Comparison of ENCODE assay signal across 8 cellular contexts in genomic region chr12:51593539-51593938, GRCh38. TPM values are rescaled to one million over a fixed set of nuclear protein-coding genes. Genes with fewer than 3 reads are reported as not detected.
DNase-seq lines count a peak whose midpoint lies in the region; ATAC-seq and TF ChIP-seq lines count a peak whose summit lies in the region.

No MANE protein-coding gene starts in this region.

- TF ChIP-seq CTCF in HEK293 (tag by site-specific recombination; IDR thresholded peaks at IDR 0.05) (no peak), tibial artery (IDR thresholded peaks at IDR 0.05) (no peak)

- H3K27ac ChIP-seq in HEK293 (ENCODE audit: extremely low read depth, low read depth, low read length), result no peak overlapping the region
- no peak overlapping the region for H3K27ac ChIP-seq in tibial artery

- ATAC-seq in GM18498 (IDR thresholded peaks at IDR 0.05; ENCODE audit: unreplicated experiment), result no peak

- no peaks in the 10 kb centered on the region for H3K36me3 ChIP-seq in HEK293 (ENCODE audit: control insufficient read depth in 2 of 2, insufficient read depth in 1 of 2, low read length in 2 of 2)
- H3K36me3 ChIP-seq in tibial artery, result no peaks in the 10 kb centered on the region

- DNase-seq in A172 (ENCODE audit: low spot score) (peak; percentile 40), iPS-NIHi11 (ENCODE audit: low spot score) (peak; percentile 54), tibial artery (no peak), DMS114 treated with DMSO at 0.1 percent for 48 hours (lab: John Stamatoyannopoulos, UW; ENCODE audit: unreplicated experiment) (no peak)
- peak; percentile 7 to 9 for DNase-seq in activated CD4-positive, alpha-beta T cell treated with anti-CD3 and anti-CD28 coated beads, Interleukin-2, amount 50 U/mL, for 4 hours
- DNase-seq in activated CD4-positive, CD25-positive, alpha-beta regulatory T cell (lab: John Stamatoyannopoulos, UW), result no peak

- H3K4me3 ChIP-seq in HEK293 (ENCODE audit: low read depth, low read length) (no peak overlapping the region), tibial artery (no peak overlapping the region)

- intact Hi-C loops in tibial artery (cut with DNase I; ENCODE audit: low total_unique reads), result no loop called here

- POLR2A ChIA-PET in HEK293 (lab: Yijun Ruan, JAX), result no interaction called here

- CTCF ChIA-PET in HEK293 (lab: Yijun Ruan, JAX), result interaction anchor here (0.6 to 1.4 kb wide), 5 partner anchors 27 to 282 kb away, joined by 3 to 4 read pairs (median 4); no protein-coding TSS in a partner anchor

- H3K4me1 ChIP-seq in HEK293 (ENCODE audit: control insufficient read depth, insufficient read depth, low read length) (no peaks in the 10 kb centered on the region), tibial artery (peaks cover 0 to 14% (median 12%) of the 10 kb centered on the region in 4 donors)

- peaks cover 0 to 47% of the 10 kb centered on the region in 2 donors for H3K27me3 ChIP-seq in tibial artery

- H3K9me3 ChIP-seq in HEK293 (ENCODE audit: control insufficient read depth, insufficient read depth, low read depth, low read length) (no peaks in the 10 kb centered on the region), tibial artery (no peaks in the 10 kb centered on the region)

TF ChIP-seq in HEK293, 187 proteins besides CTCF, POLR2A, EP300 and RAD21:
- TF ChIP-seq, protein P1, sequence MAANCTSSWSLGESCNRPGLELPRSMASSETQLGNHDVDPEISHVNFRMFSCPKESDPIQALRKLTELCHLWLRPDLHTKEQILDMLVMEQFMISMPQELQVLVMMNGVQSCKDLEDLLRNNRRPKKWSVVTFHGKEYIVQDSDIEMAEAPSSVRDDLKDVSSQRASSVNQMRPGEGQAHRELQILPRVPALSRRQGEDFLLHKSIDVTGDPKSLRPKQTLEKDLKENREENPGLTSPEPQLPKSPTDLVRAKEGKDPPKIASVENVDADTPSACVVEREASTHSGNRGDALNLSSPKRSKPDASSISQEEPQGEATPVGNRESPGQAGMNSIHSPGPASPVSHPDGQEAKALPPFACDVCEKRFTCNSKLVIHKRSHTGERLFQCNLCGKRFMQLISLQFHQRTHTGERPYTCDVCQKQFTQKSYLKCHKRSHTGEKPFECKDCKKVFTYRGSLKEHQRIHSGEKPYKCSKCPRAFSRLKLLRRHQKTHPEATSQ (tag by site-specific recombination; IDR thresholded peaks at IDR 0.05), result no peak
- no peak for TF ChIP-seq ZBTB7A (tag by site-specific recombination; IDR thresholded peaks at IDR 0.05; ENCODE audit: low read depth)
- TF ChIP-seq ZNF2 (tag by site-specific recombination; IDR thresholded peaks at IDR 0.05), result 0 out of 2 replicates have a peak, but pooled peaks have one; percentile 26
- TF ChIP-seq ZNF549 (tag by site-specific recombination; IDR thresholded peaks at IDR 0.05), result no peak
- TF ChIP-seq ZNF155 (tag by site-specific recombination; IDR thresholded peaks at IDR 0.05), result no peak
- TF ChIP-seq, protein P2, sequence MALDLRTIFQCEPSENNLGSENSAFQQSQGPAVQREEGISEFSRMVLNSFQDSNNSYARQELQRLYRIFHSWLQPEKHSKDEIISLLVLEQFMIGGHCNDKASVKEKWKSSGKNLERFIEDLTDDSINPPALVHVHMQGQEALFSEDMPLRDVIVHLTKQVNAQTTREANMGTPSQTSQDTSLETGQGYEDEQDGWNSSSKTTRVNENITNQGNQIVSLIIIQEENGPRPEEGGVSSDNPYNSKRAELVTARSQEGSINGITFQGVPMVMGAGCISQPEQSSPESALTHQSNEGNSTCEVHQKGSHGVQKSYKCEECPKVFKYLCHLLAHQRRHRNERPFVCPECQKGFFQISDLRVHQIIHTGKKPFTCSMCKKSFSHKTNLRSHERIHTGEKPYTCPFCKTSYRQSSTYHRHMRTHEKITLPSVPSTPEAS (tag by site-specific recombination; IDR thresholded peaks at IDR 0.05), result peak; percentile 23; the same call in 1 of the 2 replicates
- TF ChIP-seq ZNF362 (tag by site-specific recombination; IDR thresholded peaks at IDR 0.05), result peak; percentile 50; the same call in 1 of the 2 replicates
- TF ChIP-seq RBAK (tag by site-specific recombination; IDR thresholded peaks at IDR 0.05), result no peak
- no peak for TF ChIP-seq ZNF792 (tag by site-specific recombination; IDR thresholded peaks at IDR 0.05)
- TF ChIP-seq ZNF514 (tag by site-specific recombination; IDR thresholded peaks at IDR 0.05), result no peak
- TF ChIP-seq ZNF423 (tag by site-specific recombination; IDR thresholded peaks at IDR 0.05), result no peak
- TF ChIP-seq ZNF560 (tag by site-specific recombination; IDR thresholded peaks at IDR 0.05; ENCODE audit: borderline replicate concordance), result no peak
- no peak for TF ChIP-seq KLF10 (tag by site-specific recombination; IDR thresholded peaks at IDR 0.05)
- no peak for TF ChIP-seq HOXC10 (CRISPR knock-in tag; IDR thresholded peaks at IDR 0.05)
- no peak for TF ChIP-seq ZNF146 (tag by site-specific recombination; IDR thresholded peaks at IDR 0.05)
- no peak for TF ChIP-seq BCL11B (tag by site-specific recombination; IDR thresholded peaks at IDR 0.05; ENCODE audit: low read depth)
- no peak for TF ChIP-seq ZNF501 (tag by site-specific recombination; IDR thresholded peaks at IDR 0.05)
- no peak for TF ChIP-seq ZFP3 (tag by site-specific recombination; IDR thresholded peaks at IDR 0.05; ENCODE audit: low read depth)
- TF ChIP-seq, protein P3, sequence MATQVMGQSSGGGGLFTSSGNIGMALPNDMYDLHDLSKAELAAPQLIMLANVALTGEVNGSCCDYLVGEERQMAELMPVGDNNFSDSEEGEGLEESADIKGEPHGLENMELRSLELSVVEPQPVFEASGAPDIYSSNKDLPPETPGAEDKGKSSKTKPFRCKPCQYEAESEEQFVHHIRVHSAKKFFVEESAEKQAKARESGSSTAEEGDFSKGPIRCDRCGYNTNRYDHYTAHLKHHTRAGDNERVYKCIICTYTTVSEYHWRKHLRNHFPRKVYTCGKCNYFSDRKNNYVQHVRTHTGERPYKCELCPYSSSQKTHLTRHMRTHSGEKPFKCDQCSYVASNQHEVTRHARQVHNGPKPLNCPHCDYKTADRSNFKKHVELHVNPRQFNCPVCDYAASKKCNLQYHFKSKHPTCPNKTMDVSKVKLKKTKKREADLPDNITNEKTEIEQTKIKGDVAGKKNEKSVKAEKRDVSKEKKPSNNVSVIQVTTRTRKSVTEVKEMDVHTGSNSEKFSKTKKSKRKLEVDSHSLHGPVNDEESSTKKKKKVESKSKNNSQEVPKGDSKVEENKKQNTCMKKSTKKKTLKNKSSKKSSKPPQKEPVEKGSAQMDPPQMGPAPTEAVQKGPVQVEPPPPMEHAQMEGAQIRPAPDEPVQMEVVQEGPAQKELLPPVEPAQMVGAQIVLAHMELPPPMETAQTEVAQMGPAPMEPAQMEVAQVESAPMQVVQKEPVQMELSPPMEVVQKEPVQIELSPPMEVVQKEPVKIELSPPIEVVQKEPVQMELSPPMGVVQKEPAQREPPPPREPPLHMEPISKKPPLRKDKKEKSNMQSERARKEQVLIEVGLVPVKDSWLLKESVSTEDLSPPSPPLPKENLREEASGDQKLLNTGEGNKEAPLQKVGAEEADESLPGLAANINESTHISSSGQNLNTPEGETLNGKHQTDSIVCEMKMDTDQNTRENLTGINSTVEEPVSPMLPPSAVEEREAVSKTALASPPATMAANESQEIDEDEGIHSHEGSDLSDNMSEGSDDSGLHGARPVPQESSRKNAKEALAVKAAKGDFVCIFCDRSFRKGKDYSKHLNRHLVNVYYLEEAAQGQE (tag by site-specific recombination; IDR thresholded peaks at IDR 0.05), result peak; percentile 95
- TF ChIP-seq ZNF600 (tag by site-specific recombination; IDR thresholded peaks at IDR 0.05), result 0 out of 2 replicates have a peak, but pooled peaks have one; percentile 43
- no peak for TF ChIP-seq ZNF701 (tag by site-specific recombination; IDR thresholded peaks at IDR 0.05)
- no peak for TF ChIP-seq ZFP69B (tag by site-specific recombination; IDR thresholded peaks at IDR 0.05)

RNA-seq across cellular contexts. Expression of gene SCN8A, which starts 2.5 kb away (rescaled TPM):
- 1.8 and 2.4 TPM in 2 replicates for total RNA-seq in A172 (2014; rRNA removed; shearing (Covaris generic))

Comparison
In these comparisons a context has a peak if more than half of its experiments do, and no peak if none do; other contexts are left out.
1. DNase-seq: peak in A172 (single experiment), activated CD4-positive, alpha-beta T cell treated with anti-CD3 and anti-CD28 coated beads, Interleukin-2, amount 50 U/mL, for 4 hours (2 of 2) and iPS-NIHi11 (single experiment); none in tibial artery (0 of 2), DMS114 treated with DMSO at 0.1 percent for 48 hours (single experiment) and activated CD4-positive, CD25-positive, alpha-beta regulatory T cell (0 of 4).